ENCODE assay signal across 15 cellular contexts in the genomic region with DNA sequence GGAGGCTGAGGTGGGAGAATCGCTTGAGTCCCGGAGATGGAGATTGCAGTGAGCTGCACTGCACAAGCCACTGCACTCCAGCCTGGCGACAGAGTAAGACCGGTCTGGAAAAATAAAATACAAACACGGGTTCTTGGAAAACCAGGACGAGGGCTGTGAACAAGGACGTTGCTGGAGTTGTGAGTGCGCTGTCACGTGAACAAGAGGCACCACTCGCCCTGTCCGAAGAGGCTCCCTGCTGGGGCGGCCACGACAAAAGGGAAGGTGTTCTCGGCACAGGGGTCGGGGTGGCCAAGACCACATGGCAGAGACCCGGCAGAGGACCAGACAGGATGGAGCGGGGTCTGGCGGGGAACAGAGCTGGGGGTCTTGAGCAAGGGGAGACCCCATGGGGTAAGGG. TPM values are rescaled to one million over a fixed set of nuclear protein-coding genes. Genes with fewer than 3 reads are reported as not detected.
DNase-seq lines count a peak whose midpoint lies in the region; ATAC-seq and TF ChIP-seq lines count a peak whose summit lies in the region.
"Had no signal": no experiment of that assay in that cellular context is flagged by ENCODE, and none has a peak within 500 bp of the region (broad histone marks: within the 10 kb centered on the region; RNA-seq: fewer than 3 reads in every experiment).

No MANE protein-coding gene starts in this region.

- H3K27ac ChIP-seq in dorsolateral prefrontal cortex: peak overlapping the region in 33 of 59 donors; percentile 16 to 97 (median 77)
- no peak overlapping the region for H3K27ac ChIP-seq in neutrophil
- H3K27ac ChIP-seq in vagina: peak overlapping the region; percentile 61
- H3K27ac ChIP-seq: KMS-11 had no signal

- H3K4me1 Mint-ChIP-seq in natural killer cell: peaks cover 0 to 32% of the 10 kb centered on the region in 2 donors
- H3K4me1 Mint-ChIP-seq in natural killer cell treated with Interleukin-12 subunit alpha and Interleukin-12 subunit beta and Interleukin-15 and Interleukin-18, amount 100 ng/mL, for 72 hours (ENCODE audit: low read depth in 2 of 2): peaks cover 0 to 10% of the 10 kb centered on the region in 2 donors

- no peak overlapping the region for H3K27ac Mint-ChIP-seq in natural killer cell
- peak overlapping the region in 1 of 2 donors; percentile 39 for H3K27ac Mint-ChIP-seq in natural killer cell treated with Interleukin-12 subunit alpha and Interleukin-12 subunit beta and Interleukin-15 and Interleukin-18, amount 100 ng/mL, for 72 hours
- H3K27ac Mint-ChIP-seq: activated T-cell treated with anti-CD3 and anti-CD28 coated beads, Interleukin-2, amount 50 U/mL, for 24 hours had no signal

- H3K9me3 ChIP-seq in neutrophil: no peaks in the 10 kb centered on the region
- no peaks in the 10 kb centered on the region for H3K9me3 ChIP-seq in vagina
- H3K9me3 ChIP-seq: Peyer's patch had no signal

- intact Hi-C loops in natural killer cell (cut with micrococcal nuclease): no loop called here
- intact Hi-C loops in dorsolateral prefrontal cortex (cut with DNase I): no loop called here
- intact Hi-C loops in vagina (cut with DNase I): loop anchor here (2.0 kb wide), 1 partner anchor 21 kb away; no protein-coding TSS in a partner anchor

- H3K4me1 ChIP-seq in neutrophil (ENCODE audit: control insufficient read depth in 1 of 2, insufficient read depth in 1 of 2, low read depth in 1 of 2, low read length in 1 of 2) (peaks cover 29 to 44% of the 10 kb centered on the region in 2 experiments), vagina (peaks cover 35% of the 10 kb centered on the region)

- TF ChIP-seq CTCF in natural killer cell (IDR thresholded peaks at IDR 0.05) (no peak), dorsolateral prefrontal cortex (IDR thresholded peaks at IDR 0.05 in 54 of 56, conservative IDR thresholded peaks at IDR 0.05 in 2 of 56; ENCODE audit: low read depth in 1 of 56, partially characterized antibody in 56 of 56) (no peak), neutrophil (IDR thresholded peaks at IDR 0.05) (no peak), vagina (IDR thresholded peaks at IDR 0.05) (no peak)

- H3K27me3 ChIP-seq in dorsolateral prefrontal cortex (peaks cover 0 to 11% (median 0%) of the 10 kb centered on the region in 45 donors), neutrophil (peaks cover 47% of the 10 kb centered on the region), vagina (no peaks in the 10 kb centered on the region)
- H3K27me3 ChIP-seq: Peyer's patch had no signal

- no peak for ATAC-seq in natural killer cell
- no peak for ATAC-seq in natural killer cell treated with Interleukin-12 subunit alpha and Interleukin-12 subunit beta and Interleukin-15 and Interleukin-18, amount 100 ng/mL, for 72 hours
- ATAC-seq: left lobe of liver had no signal

- DNase-seq in natural killer cell (no peak), dorsolateral prefrontal cortex (no peak), vagina (ENCODE audit: extremely low spot score in 2 of 2) (no peak), A172 (ENCODE audit: low spot score) (no peak), cortex of kidney (lab: John Stamatoyannopoulos, UW) (no peak), hepatic stellate cell (ENCODE audit: low spot score) (no peak)
- no peak for DNase-seq in natural killer cell treated with Interleukin-12 subunit alpha and Interleukin-12 subunit beta and Interleukin-15 and Interleukin-18, amount 100 ng/mL, for 72 hours (ENCODE audit: low spot score)
- DNase-seq: activated CD4-positive, alpha-beta T cell treated with anti-CD3 and anti-CD28 coated beads for 4 hours; NCI-H526 treated with DMSO at 0.1 percent for 48 hours; Peyer's patch had no signal

- TF ChIP-seq POLR2A in vagina (IDR thresholded peaks at IDR 0.05): no peak

- no peaks in the 10 kb centered on the region for H3K36me3 Mint-ChIP-seq in natural killer cell
- H3K36me3 Mint-ChIP-seq in natural killer cell treated with Interleukin-12 subunit alpha and Interleukin-12 subunit beta and Interleukin-15 and Interleukin-18, amount 100 ng/mL, for 72 hours: no peaks in the 10 kb centered on the region

- no peaks in the 10 kb centered on the region for H3K27me3 Mint-ChIP-seq in natural killer cell (ENCODE audit: low read depth in 2 of 2)
- no peaks in the 10 kb centered on the region for H3K27me3 Mint-ChIP-seq in natural killer cell treated with Interleukin-12 subunit alpha and Interleukin-12 subunit beta and Interleukin-15 and Interleukin-18, amount 100 ng/mL, for 72 hours
- H3K27me3 Mint-ChIP-seq: activated T-cell treated with anti-CD3 and anti-CD28 coated beads, Interleukin-2, amount 50 U/mL, for 24 hours had no signal

- peak overlapping the region; percentile 50 for H3K4me3 Mint-ChIP-seq in natural killer cell
- no peak overlapping the region for H3K4me3 Mint-ChIP-seq in natural killer cell treated with Interleukin-12 subunit alpha and Interleukin-12 subunit beta and Interleukin-15 and Interleukin-18, amount 100 ng/mL, for 72 hours
- H3K4me3 Mint-ChIP-seq: activated T-cell treated with anti-CD3 and anti-CD28 coated beads, Interleukin-2, amount 50 U/mL, for 24 hours; neural crest cell had no signal

- H3K9me3 Mint-ChIP-seq in natural killer cell: no peaks in the 10 kb centered on the region
- H3K9me3 Mint-ChIP-seq in natural killer cell treated with Interleukin-12 subunit alpha and Interleukin-12 subunit beta and Interleukin-15 and Interleukin-18, amount 100 ng/mL, for 72 hours: no peaks in the 10 kb centered on the region
- H3K9me3 Mint-ChIP-seq: activated T-cell treated with anti-CD3 and anti-CD28 coated beads, Interleukin-2, amount 50 U/mL, for 24 hours; neural crest cell had no signal

- H3K36me3 ChIP-seq in neutrophil: no peaks in the 10 kb centered on the region
- H3K36me3 ChIP-seq in vagina: no peaks in the 10 kb centered on the region
- H3K36me3 ChIP-seq: Peyer's patch had no signal

- peak overlapping the region in 2 of 59 donors; percentile 37 to 49 for H3K4me3 ChIP-seq in dorsolateral prefrontal cortex
- peak overlapping the region; percentile 64 to 65 for H3K4me3 ChIP-seq in neutrophil (ENCODE audit: low read depth in 1 of 2, low read length in 1 of 2)
- H3K4me3 ChIP-seq in vagina: no peak overlapping the region

RNA-seq across cellular contexts. Expression of a gene that starts 30.6 kb away (rescaled TPM):
- total RNA-seq in natural killer cell (10 to 100 TPM; 22.7 to 31.8 (median 27.6) TPM), dorsolateral prefrontal cortex (10 to 100 TPM; 42.5 to 80.5 (median 55.0) TPM), vagina (57.9 TPM)
- 10 to 100 TPM; 28.9 to 42.4 TPM for total RNA-seq in natural killer cell treated with Interleukin-12 subunit alpha and Interleukin-12 subunit beta and Interleukin-15 and Interleukin-18, amount 100 ng/mL, for 72 hours
- 113 and 145 TPM in 2 replicates for total RNA-seq in A172 (2014; rRNA removed; shearing (Covaris generic))

Comparison
In these comparisons a context has a peak if more than half of its experiments do, and no peak if none do; other contexts are left out.
1. H3K4me3 ChIP-seq: peak in neutrophil (2 of 2); none in vagina (0 of 2).